In genomic region chr2:207594245-207594644, GRCh38 we compare ENCODE assay signal across 18 cellular contexts.
"Had no signal": no experiment of that assay in that cellular context is flagged by ENCODE, and none has a peak within 500 bp of the region (broad histone marks: within the 10 kb centered on the region; RNA-seq: fewer than 3 reads in every experiment).

No MANE protein-coding gene starts in this region.

- H3K4me3 Mint-ChIP-seq: endodermal cell; naive thymus-derived CD8-positive, alpha-beta T cell; T-helper 17 cell had no signal

- DNase-seq: activated effector memory CD4-positive, alpha-beta T cell treated with Interleukin-2 at 50 U/mL for 16 hours; brain microvascular endothelial cell; cerebellar nuclear complex; dermis blood vessel endothelial cell; endodermal cell; glutamatergic neuron; mucosa of descending colon; naive thymus-derived CD8-positive, alpha-beta T cell; occipital lobe; psoas muscle; stimulated activated CD4-positive, alpha-beta T cell treated with anti-CD3 and anti-CD28 coated beads, Interleukin-12 subunit alpha, Interleukin-12 subunit beta, amount 100 ng/mL, for 4 hours; stimulated activated naive CD4-positive, alpha-beta T cell treated with Interleukin-2 at 50 U/mL for 16 hours; T-helper 17 cell; upper lobe of left lung had no signal

- H3K4me3 ChIP-seq: lung, mucosa of descending colon, psoas muscle, suprapubic skin, upper lobe of left lung had no signal

- H3K27me3 ChIP-seq: brain microvascular endothelial cell, suprapubic skin, upper lobe of left lung had no signal

- H3K27me3 Mint-ChIP-seq: naive thymus-derived CD8-positive, alpha-beta T cell; T-helper 17 cell had no signal

- H3K27ac Mint-ChIP-seq: endodermal cell, T-helper 17 cell had no signal

- H3K27ac ChIP-seq: brain microvascular endothelial cell, psoas muscle, suprapubic skin, upper lobe of left lung had no signal

- ATAC-seq: activated naive CD4-positive, alpha-beta T cell treated with anti-CD3 and anti-CD28 coated beads, Interleukin-2, amount 50 U/mL, for 72 hours; mucosa of descending colon; naive thymus-derived CD8-positive, alpha-beta T cell; psoas muscle; sciatic nerve; T-helper 17 cell had no signal

- H3K4me1 ChIP-seq: psoas muscle, suprapubic skin, upper lobe of left lung had no signal
